In genomic region chr22:40179535-40179934, GRCh38 we compare ENCODE assay signal across 8 cellular contexts. TPM values are rescaled to one million over a fixed set of nuclear protein-coding genes. Genes with fewer than 3 reads are reported as not detected.
DNase-seq lines count a peak whose midpoint lies in the region; ATAC-seq and TF ChIP-seq lines count a peak whose summit lies in the region.

No MANE protein-coding gene starts in this region.

- POLR2A ChIA-PET in AG04450 (lab: Yijun Ruan, JAX): interaction anchor here (0.6 to 2.0 kb wide), 4 partner anchors 17 to 38 kb away, joined by 4 to 8 read pairs (median 4); no protein-coding TSS in a partner anchor

- H3K9me3 Mint-ChIP-seq in naive B cell: no peaks in the 10 kb centered on the region

- no peaks in the 10 kb centered on the region for H3K36me3 Mint-ChIP-seq in naive B cell

- ATAC-seq in naive B cell (ENCODE audit: low read depth in 2 of 2): no peak
- no peak for ATAC-seq in GM18867 (IDR thresholded peaks at IDR 0.05; ENCODE audit: unreplicated experiment)

- no peak for DNase-seq in AG04450 (ENCODE audit: low read depth, low spot score)
- no peak for DNase-seq in coronary artery (ENCODE audit: low spot score)
- DNase-seq in naive B cell: no peak
- DNase-seq in HUDEP-2 (lab: John Stamatoyannopoulos, UW; ENCODE audit: unreplicated experiment in 76 of 76): no peak
- no peak for DNase-seq in NCI-H524 (lab: John Stamatoyannopoulos, UW)
- DNase-seq in NCI-H146 (lab: John Stamatoyannopoulos, UW): no peak

- H3K4me3 Mint-ChIP-seq in naive B cell: peak overlapping the region; percentile 74 to 95 (median 92)

- H3K27ac Mint-ChIP-seq in naive B cell: peak overlapping the region; percentile 54 to 95 (median 94)

- H3K36me3 ChIP-seq in KOPT-K1 (ENCODE audit: insufficient read depth, low read length): no peaks in the 10 kb centered on the region

- H3K4me1 Mint-ChIP-seq in naive B cell: peaks cover 63 to 79% (median 70%) of the 10 kb centered on the region in 3 donors

- H3K27ac ChIP-seq in AG04450 (ENCODE audit: low read depth, low read length) (no peak overlapping the region), KOPT-K1 (ENCODE audit: low read depth, low read length, poor library complexity, severe bottlenecking) (peak overlapping the region; percentile 81), coronary artery (peak overlapping the region; percentile 53 to 54)

- H3K27me3 ChIP-seq in AG04450 (ENCODE audit: control insufficient read depth, insufficient read depth, low read length): no peaks in the 10 kb centered on the region

- TF ChIP-seq CTCF in AG04450 (IDR thresholded peaks at IDR 0.05; ENCODE audit: low read depth, low read length): no peak
- TF ChIP-seq CTCF in coronary artery (IDR thresholded peaks at IDR 0.05): no peak

- H3K27me3 Mint-ChIP-seq in naive B cell: no peaks in the 10 kb centered on the region

- CTCF ChIA-PET in AG04450 (lab: Charles Lee): interaction anchor here (1.0 to 1.7 kb wide), 2 partner anchors 14 to 133 kb away, joined by 7 to 14 read pairs; no protein-coding TSS in a partner anchor

- H3K9me3 ChIP-seq in AG04450 (ENCODE audit: control insufficient read depth, insufficient read depth, low read length) (no peaks in the 10 kb centered on the region), KOPT-K1 (ENCODE audit: insufficient read depth, low read length, poor library complexity, severe bottlenecking) (no peaks in the 10 kb centered on the region)

- H3K4me3 ChIP-seq in AG04450 (ENCODE audit: low read depth, low read length) (peak overlapping the region; percentile 92), coronary artery (peak overlapping the region; percentile 83)

RNA-seq across cellular contexts. Expression of gene TNRC6B, which starts 1.8 kb away (rescaled TPM):
- 6.6 and 7.6 TPM in 2 replicates for polyA plus RNA-seq in AG04450 (2011; rRNA removed)
- 40.2 and 43.1 TPM in 2 replicates for polyA minus RNA-seq in AG04450 (2011; rRNA and poly(A)+ RNA removed)
- polyA plus RNA-seq in naive B cell (ENCODE audit: low read depth in 6 of 6): 100 to 1,000 TPM in 4 of 6 donors, 10 to 100 TPM in 2; 37.3 to 171 (median 109) TPM
